In the genomic region with DNA sequence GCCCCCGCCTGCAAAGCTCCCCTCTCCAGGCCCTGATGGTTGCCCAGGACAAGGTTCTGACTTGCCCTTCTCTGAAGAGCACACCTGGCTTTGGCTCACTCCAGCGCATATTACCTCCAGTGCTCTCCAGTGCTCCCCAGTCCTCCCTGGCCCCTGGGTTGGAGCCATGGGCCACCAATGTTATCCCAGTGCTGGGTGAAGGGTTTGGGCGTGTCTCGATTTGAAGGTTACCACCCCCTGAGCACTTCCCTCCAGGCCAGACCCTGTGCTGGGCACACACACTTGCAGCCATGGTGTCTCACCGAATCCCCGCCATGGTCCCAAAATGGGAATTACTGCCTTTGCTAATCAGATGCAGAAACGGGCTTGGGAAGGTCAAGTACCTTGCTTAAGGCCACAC, we compare ENCODE assay signal across 2 cellular contexts.
TF ChIP-seq lines count a peak whose summit lies in the region.

No MANE protein-coding gene starts in this region.

TF ChIP-seq in WTC11, 78 proteins besides CTCF, POLR2A, EP300 and RAD21:
- TF ChIP-seq ZNF263 (CRISPR knock-in tag; IDR thresholded peaks at IDR 0.05; ENCODE audit: low read depth) = peak; percentile 67; the same call in 1 of the 2 replicates
- TF ChIP-seq ZNF138 (CRISPR knock-in tag; conservative IDR thresholded peaks at IDR 0.05) = no peak

TF ChIP-seq in HepG2, 621 proteins besides CTCF, POLR2A, EP300 and RAD21:
- TF ChIP-seq POLR2AphosphoS5 (IDR thresholded peaks at IDR 0.05; ENCODE audit: low read depth, low read length) (no peak), ZNF263 (CRISPR knock-in tag; IDR thresholded peaks at IDR 0.05) (peak; percentile 83), ZNF24 (IDR thresholded peaks at IDR 0.05) (no peak), PLRG1 (conservative IDR thresholded peaks at IDR 0.05) (no peak), ZBTB25 (CRISPR knock-in tag; IDR thresholded peaks at IDR 0.05) (no peak), ZNF776 (CRISPR knock-in tag; IDR thresholded peaks at IDR 0.05) (no peak), RFX5 (IDR thresholded peaks at IDR 0.05; ENCODE audit: low read depth, low read length) (no peak), ZNF619 (CRISPR knock-in tag; IDR thresholded peaks at IDR 0.05) (0 out of 2 replicates have a peak, but pooled peaks have one; percentile 15), KDM5B (CRISPR knock-in tag; IDR thresholded peaks at IDR 0.05; ENCODE audit: borderline replicate concordance) (peak; percentile 39; the same call in 1 of the 2 replicates), ETV6 (CRISPR knock-in tag; conservative IDR thresholded peaks at IDR 0.05) (no peak)
- TF ChIP-seq, protein P1, sequence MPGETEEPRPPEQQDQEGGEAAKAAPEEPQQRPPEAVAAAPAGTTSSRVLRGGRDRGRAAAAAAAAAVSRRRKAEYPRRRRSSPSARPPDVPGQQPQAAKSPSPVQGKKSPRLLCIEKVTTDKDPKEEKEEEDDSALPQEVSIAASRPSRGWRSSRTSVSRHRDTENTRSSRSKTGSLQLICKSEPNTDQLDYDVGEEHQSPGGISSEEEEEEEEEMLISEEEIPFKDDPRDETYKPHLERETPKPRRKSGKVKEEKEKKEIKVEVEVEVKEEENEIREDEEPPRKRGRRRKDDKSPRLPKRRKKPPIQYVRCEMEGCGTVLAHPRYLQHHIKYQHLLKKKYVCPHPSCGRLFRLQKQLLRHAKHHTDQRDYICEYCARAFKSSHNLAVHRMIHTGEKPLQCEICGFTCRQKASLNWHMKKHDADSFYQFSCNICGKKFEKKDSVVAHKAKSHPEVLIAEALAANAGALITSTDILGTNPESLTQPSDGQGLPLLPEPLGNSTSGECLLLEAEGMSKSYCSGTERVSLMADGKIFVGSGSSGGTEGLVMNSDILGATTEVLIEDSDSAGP (CRISPR knock-in tag; IDR thresholded peaks at IDR 0.05; ENCODE audit: borderline replicate concordance) = peak; percentile 40; the same call in 1 of the 2 replicates
